In the genomic region with DNA sequence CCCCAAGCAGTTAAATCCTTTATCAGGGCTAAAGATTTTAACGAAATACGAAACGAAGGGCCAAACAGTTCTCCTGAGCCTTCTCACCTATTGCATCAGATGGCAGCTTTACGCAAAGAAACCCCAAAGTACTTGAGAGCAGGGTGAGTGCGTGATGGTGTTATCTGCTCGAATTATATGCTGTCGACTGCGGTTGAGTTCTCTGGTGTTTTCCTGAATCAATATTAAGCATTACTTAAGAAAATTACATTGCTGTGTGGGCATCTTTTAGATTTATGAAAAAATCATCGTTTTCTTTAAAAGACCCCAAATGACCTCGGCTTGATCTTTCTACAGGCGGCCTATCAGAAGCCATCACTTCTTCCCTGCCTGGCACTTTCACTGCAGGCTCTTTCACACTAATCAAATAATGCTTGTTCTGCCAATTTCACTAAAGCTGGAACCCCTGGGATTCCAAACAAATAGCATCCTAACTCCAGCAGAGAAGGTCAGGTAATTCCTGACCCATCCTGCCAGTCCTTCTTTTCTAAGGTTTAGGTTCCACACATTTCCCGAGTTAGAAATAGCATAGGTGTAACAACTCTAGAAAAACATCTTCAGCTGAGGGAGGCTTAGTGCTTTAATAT, we compare ENCODE assay signal across 10 cellular contexts. TPM values are rescaled to one million over a fixed set of nuclear protein-coding genes. Genes with fewer than 3 reads are reported as not detected.
DNase-seq lines count a peak whose midpoint lies in the region; ATAC-seq and TF ChIP-seq lines count a peak whose summit lies in the region.
"Had no signal": no experiment of that assay in that cellular context is flagged by ENCODE, and none has a peak within 500 bp of the region (broad histone marks: within the 10 kb centered on the region; RNA-seq: fewer than 3 reads in every experiment).

No MANE protein-coding gene starts in this region.

- H3K36me3 Mint-ChIP-seq in CD4-positive, alpha-beta T cell (ENCODE audit: low read depth), result no peaks in the 10 kb centered on the region
- H3K36me3 Mint-ChIP-seq in activated B cell treated with CpG ODN at 0.5 μM for 24 hours (ENCODE audit: low read depth) (no peaks in the 10 kb centered on the region), nephron (ENCODE audit: low read depth) (no peaks in the 10 kb centered on the region)

- H3K4me3 ChIP-seq in HEK293 (ENCODE audit: low read depth, low read length), result peak overlapping the region; percentile 68

- intact Hi-C loops in CD4-positive, alpha-beta T cell (cut with DNase I, micrococcal nuclease), result no loop called here
- intact Hi-C loops in activated B cell treated with CpG ODN at 0.5 μM for 24 hours (cut with micrococcal nuclease), result loop anchor here (2.0 kb wide), 1 partner anchor 30 kb away; no protein-coding TSS in a partner anchor

- DNase-seq in CD4-positive, alpha-beta T cell, result no peak
- DNase-seq in activated B cell treated with CpG ODN at 0.5 μM for 24 hours (no peak), DMS 273 (lab: John Stamatoyannopoulos, UW; ENCODE audit: unreplicated experiment) (no peak), DMS53 treated with DMSO at 0.1 percent for 48 hours (lab: John Stamatoyannopoulos, UW; ENCODE audit: unreplicated experiment) (no peak)
- DNase-seq in stimulated activated naive CD4-positive, alpha-beta T cell (lab: John Stamatoyannopoulos, UW), result no peak
- DNase-seq in activated CD4-positive, CD25-positive, alpha-beta regulatory T cell (lab: John Stamatoyannopoulos, UW), result no peak
- DNase-seq: central memory CD4-positive, alpha-beta T cell had no signal

- H3K27ac ChIP-seq in CD4-positive, alpha-beta T cell (ENCODE audit: low read depth, low read length), result no peak overlapping the region
- no peak overlapping the region for H3K27ac ChIP-seq in HEK293 (ENCODE audit: extremely low read depth, low read depth, low read length)
- H3K27ac ChIP-seq: tibial nerve had no signal

- no peak overlapping the region for H3K27ac Mint-ChIP-seq in CD4-positive, alpha-beta T cell
- no peak overlapping the region for H3K27ac Mint-ChIP-seq in activated B cell treated with CpG ODN at 0.5 μM for 24 hours
- no peak overlapping the region for H3K27ac Mint-ChIP-seq in nephron

- no peaks in the 10 kb centered on the region for H3K4me1 ChIP-seq in HEK293 (ENCODE audit: control insufficient read depth, insufficient read depth, low read length)

- H3K36me3 ChIP-seq in HEK293 (ENCODE audit: control insufficient read depth in 2 of 2, insufficient read depth in 1 of 2, low read length in 2 of 2), result no peaks in the 10 kb centered on the region
- H3K36me3 ChIP-seq: tibial nerve had no signal

- H3K4me3 Mint-ChIP-seq in CD4-positive, alpha-beta T cell, result peak overlapping the region; percentile 50
- H3K4me3 Mint-ChIP-seq in activated B cell treated with CpG ODN at 0.5 μM for 24 hours, result peak overlapping the region; percentile 78
- peak overlapping the region; percentile 92 to 95 (median 92) for H3K4me3 Mint-ChIP-seq in nephron

- CTCF ChIA-PET in CD4-positive, alpha-beta T cell (lab: Charles Lee), result no interaction called here
- CTCF ChIA-PET in HEK293 (lab: Yijun Ruan, JAX) (interaction anchor here (0.6 to 0.8 kb wide), 2 partner anchors 10 to 960 kb away, joined by 3 to 9 read pairs; no protein-coding TSS in a partner anchor), activated B cell treated with CpG ODN at 0.5 μM for 24 hours (lab: Charles Lee) (no interaction called here)

- H3K9me3 Mint-ChIP-seq in CD4-positive, alpha-beta T cell, result no peaks in the 10 kb centered on the region
- H3K9me3 Mint-ChIP-seq in activated B cell treated with CpG ODN at 0.5 μM for 24 hours (no peaks in the 10 kb centered on the region), nephron (no peaks in the 10 kb centered on the region)

- no peak for ATAC-seq in CD4-positive, alpha-beta T cell (ENCODE audit: poor library complexity)
- ATAC-seq in activated B cell treated with CpG ODN at 0.5 μM for 24 hours (ENCODE audit: low read depth), result no peak

- H3K4me1 Mint-ChIP-seq in CD4-positive, alpha-beta T cell (ENCODE audit: low read depth), result peaks cover 14% of the 10 kb centered on the region
- H3K4me1 Mint-ChIP-seq in activated B cell treated with CpG ODN at 0.5 μM for 24 hours, result peaks cover 14% of the 10 kb centered on the region
- peaks cover 15% of the 10 kb centered on the region for H3K4me1 Mint-ChIP-seq in nephron

- H3K27me3 Mint-ChIP-seq in CD4-positive, alpha-beta T cell, result peaks cover 72% of the 10 kb centered on the region
- H3K27me3 Mint-ChIP-seq in activated B cell treated with CpG ODN at 0.5 μM for 24 hours (peaks cover 49% of the 10 kb centered on the region), nephron (ENCODE audit: low read depth) (peaks cover 65% of the 10 kb centered on the region)

- H3K27me3 ChIP-seq in CD4-positive, alpha-beta T cell (ENCODE audit: control insufficient read depth, insufficient read depth, low read length), result peaks cover 61% of the 10 kb centered on the region

- no peak for TF ChIP-seq CTCF in CD4-positive, alpha-beta T cell (IDR thresholded peaks at IDR 0.05)
- TF ChIP-seq CTCF in HEK293 (tag by site-specific recombination; IDR thresholded peaks at IDR 0.05), result no peak
- TF ChIP-seq CTCF in activated B cell treated with CpG ODN at 0.5 μM for 24 hours (IDR thresholded peaks at IDR 0.05), result no peak
- no peak for TF ChIP-seq CTCF in nephron (IDR thresholded peaks at IDR 0.05; ENCODE audit: unreplicated experiment in 3 of 3)

- POLR2A ChIA-PET in CD4-positive, alpha-beta T cell (lab: Charles Lee), result no interaction called here
- POLR2A ChIA-PET in HEK293 (lab: Yijun Ruan, JAX) (interaction anchor here (1.0 kb wide), 1 partner anchor 11 kb away, joined by 3 read pairs; no protein-coding TSS in a partner anchor), activated B cell treated with CpG ODN at 0.5 μM for 24 hours (lab: Charles Lee) (no interaction called here)

- H3K9me3 ChIP-seq in CD4-positive, alpha-beta T cell (ENCODE audit: control insufficient read depth, low read length), result no peaks in the 10 kb centered on the region
- no peaks in the 10 kb centered on the region for H3K9me3 ChIP-seq in HEK293 (ENCODE audit: control insufficient read depth, insufficient read depth, low read depth, low read length)
- H3K9me3 ChIP-seq: tibial nerve had no signal

TF ChIP-seq in HEK293, 187 proteins besides CTCF, POLR2A, EP300 and RAD21 (continues in another document):
- TF ChIP-seq YY1 (tag by site-specific recombination; IDR thresholded peaks at IDR 0.05) (no peak), ZNF600 (tag by site-specific recombination; IDR thresholded peaks at IDR 0.05) (0 out of 2 replicates have a peak, but pooled peaks have one; percentile 60), ZNF596 (tag by site-specific recombination; IDR thresholded peaks at IDR 0.05) (no peak), ZXDB (tag by site-specific recombination; IDR thresholded peaks at IDR 0.05) (0 out of 2 replicates have a peak, but pooled peaks have one; percentile 18), SP7 (tag by site-specific recombination; IDR thresholded peaks at IDR 0.05) (peak; percentile 70; the same call in 1 of the 2 replicates), ZNF335 (tag by site-specific recombination; conservative IDR thresholded peaks at IDR 0.05) (peak; percentile 77), FEZF1 (tag by site-specific recombination; IDR thresholded peaks at IDR 0.05) (0 out of 2 replicates have a peak, but pooled peaks have one; percentile 45)
- TF ChIP-seq, protein P1, sequence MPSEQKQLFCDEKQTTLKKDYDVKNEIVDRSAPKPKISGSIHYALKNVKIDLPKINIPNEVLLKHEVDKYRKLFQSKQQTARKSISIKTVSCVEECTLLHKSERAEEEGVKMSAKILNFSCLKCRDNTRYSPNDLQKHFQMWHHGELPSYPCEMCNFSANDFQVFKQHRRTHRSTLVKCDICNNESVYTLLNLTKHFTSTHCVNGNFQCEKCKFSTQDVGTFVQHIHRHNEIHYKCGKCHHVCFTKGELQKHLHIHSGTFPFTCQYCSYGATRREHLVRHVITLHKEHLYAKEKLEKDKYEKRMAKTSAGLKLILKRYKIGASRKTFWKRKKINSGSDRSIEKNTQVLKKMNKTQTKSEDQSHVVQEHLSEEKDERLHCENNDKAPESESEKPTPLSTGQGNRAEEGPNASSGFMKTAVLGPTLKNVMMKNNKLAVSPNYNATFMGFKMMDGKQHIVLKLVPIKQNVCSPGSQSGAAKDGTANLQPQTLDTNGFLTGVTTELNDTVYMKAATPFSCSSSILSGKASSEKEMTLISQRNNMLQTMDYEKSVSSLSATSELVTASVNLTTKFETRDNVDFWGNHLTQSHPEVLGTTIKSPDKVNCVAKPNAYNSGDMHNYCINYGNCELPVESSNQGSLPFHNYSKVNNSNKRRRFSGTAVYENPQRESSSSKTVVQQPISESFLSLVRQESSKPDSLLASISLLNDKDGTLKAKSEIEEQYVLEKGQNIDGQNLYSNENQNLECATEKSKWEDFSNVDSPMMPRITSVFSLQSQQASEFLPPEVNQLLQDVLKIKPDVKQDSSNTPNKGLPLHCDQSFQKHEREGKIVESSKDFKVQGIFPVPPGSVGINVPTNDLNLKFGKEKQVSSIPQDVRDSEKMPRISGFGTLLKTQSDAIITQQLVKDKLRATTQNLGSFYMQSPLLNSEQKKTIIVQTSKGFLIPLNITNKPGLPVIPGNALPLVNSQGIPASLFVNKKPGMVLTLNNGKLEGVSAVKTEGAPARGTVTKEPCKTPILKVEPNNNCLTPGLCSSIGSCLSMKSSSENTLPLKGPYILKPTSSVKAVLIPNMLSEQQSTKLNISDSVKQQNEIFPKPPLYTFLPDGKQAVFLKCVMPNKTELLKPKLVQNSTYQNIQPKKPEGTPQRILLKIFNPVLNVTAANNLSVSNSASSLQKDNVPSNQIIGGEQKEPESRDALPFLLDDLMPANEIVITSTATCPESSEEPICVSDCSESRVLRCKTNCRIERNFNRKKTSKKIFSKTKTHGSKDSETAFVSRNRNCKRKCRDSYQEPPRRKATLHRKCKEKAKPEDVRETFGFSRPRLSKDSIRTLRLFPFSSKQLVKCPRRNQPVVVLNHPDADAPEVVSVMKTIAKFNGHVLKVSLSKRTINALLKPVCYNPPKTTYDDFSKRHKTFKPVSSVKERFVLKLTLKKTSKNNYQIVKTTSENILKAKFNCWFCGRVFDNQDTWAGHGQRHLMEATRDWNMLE (tag by site-specific recombination; conservative IDR thresholded peaks at IDR 0.05; ENCODE audit: low read depth), result no peak

RNA-seq across cellular contexts. Expression of gene UBE2QL1, which starts 1.7 kb away (rescaled TPM):
- total RNA-seq in CD4-positive, alpha-beta T cell, result under 1 TPM; 0.33 to 0.45 TPM
- 1.2 and 1.3 TPM in 2 replicates for total RNA-seq in activated B cell treated with CpG ODN at 0.5 μM for 24 hours
